9 cellular contexts compared by ENCODE assay signal in the genomic region with DNA sequence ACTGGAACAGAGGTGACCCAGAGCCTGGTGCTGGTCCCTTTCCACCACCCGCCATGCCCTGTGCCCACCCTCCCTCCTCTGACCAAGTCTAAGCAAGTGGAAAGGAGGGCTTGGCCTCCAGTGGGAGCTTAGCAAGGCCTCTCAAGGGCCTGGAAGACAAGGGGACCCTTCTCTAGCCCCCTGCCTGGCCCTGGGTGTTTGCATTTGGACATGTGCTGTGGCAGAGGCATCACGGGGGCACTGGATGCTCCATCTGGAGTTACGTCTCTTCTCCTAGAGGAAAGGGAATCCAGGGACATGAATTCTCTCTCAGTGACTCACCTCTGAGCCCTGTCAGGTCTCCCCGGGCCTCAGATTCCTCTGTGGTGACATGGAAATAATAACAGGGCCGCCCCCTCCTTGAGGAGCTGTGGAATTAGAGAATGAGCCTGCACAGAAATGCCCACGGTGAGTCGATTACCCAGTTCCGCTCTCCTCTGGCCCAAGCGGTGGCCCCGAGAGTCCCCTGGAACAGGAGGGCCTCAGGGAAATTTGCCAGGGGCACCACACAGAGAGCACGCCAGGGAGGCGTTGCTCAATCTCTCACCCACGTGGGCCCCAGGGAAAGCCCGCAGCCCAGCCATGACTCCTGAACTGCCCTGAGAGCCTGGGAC.
DNase-seq lines count a peak whose midpoint lies in the region; ATAC-seq and FAIRE-seq lines count a peak whose summit lies in the region.
"Had no signal": no experiment of that assay in that cellular context is flagged by ENCODE, and none has a peak within 500 bp of the region (broad histone marks: within the 10 kb centered on the region; RNA-seq: fewer than 3 reads in every experiment).

No MANE protein-coding gene starts in this region.

- DNase-seq in GM04504 (ENCODE audit: low read depth) (peak; percentile 87), RCC 7860 (ENCODE audit: low spot score) (peak; percentile 96), globus pallidus (ENCODE audit: low spot score) (peak; percentile 33), renal cortical epithelial cell (ENCODE audit: low read depth) (peak; percentile 92), NCI-H510A treated with DMSO at 0.1 percent for 48 hours (lab: John Stamatoyannopoulos, UW) (no peak), NCI-H1417 (lab: John Stamatoyannopoulos, UW) (no peak)

- FAIRE-seq in RCC 7860 (lab: Jason Lieb, UNC), result peak; percentile 95
- FAIRE-seq: endometrium had no signal

- ATAC-seq in HG02840 (IDR thresholded peaks at IDR 0.05; ENCODE audit: low FRiP score, unreplicated experiment), result no peak
- no peak for ATAC-seq in GM21390 (IDR thresholded peaks at IDR 0.05; ENCODE audit: unreplicated experiment)

Comparison
In these comparisons a context has a peak if more than half of its experiments do, and no peak if none do; other contexts are left out.
1. DNase-seq: peak in GM04504 (single experiment), RCC 7860 (single experiment), globus pallidus (single experiment) and renal cortical epithelial cell (single experiment); none in NCI-H510A treated with DMSO at 0.1 percent for 48 hours (single experiment) and NCI-H1417 (0 of 3).